ENCODE assay signal across 32 cellular contexts in genomic region chr5:142239394-142240159, GRCh38.
DNase-seq lines count a peak whose midpoint lies in the region; ATAC-seq and TF ChIP-seq lines count a peak whose summit lies in the region.
"Had no signal": no experiment of that assay in that cellular context is flagged by ENCODE, and none has a peak within 500 bp of the region (broad histone marks: within the 10 kb centered on the region; RNA-seq: fewer than 3 reads in every experiment).

No MANE protein-coding gene starts in this region.

- peak overlapping the region; percentile 9 for H3K4me3 Mint-ChIP-seq in type B pancreatic cell
- no peak overlapping the region for H3K4me3 Mint-ChIP-seq in mesothelial cell of epicardium
- H3K4me3 Mint-ChIP-seq: activated CD4-positive, alpha-beta memory T cell treated with anti-CD3 and anti-CD28 coated beads for 36 hours; activated naive CD4-positive, alpha-beta T cell treated with anti-CD3 and anti-CD28 coated beads, Interleukin-2, amount 50 U/mL, for 24 hours; activated T-helper 1 cell treated with anti-CD3 and anti-CD28 coated beads, Interleukin-12 subunit alpha, Interleukin-12 subunit beta, Interleukin-2, Interleukin-4 antibody, amounts not matched to agents 30 ng/mL and 10 ng/mL and 1 ng/mL, durations not matched to agents 14 hours and 24 hours and 36 hours; natural killer cell treated with Interleukin-12 subunit alpha and Interleukin-12 subunit beta and Interleukin-15 and Interleukin-18, amount 100 ng/mL, for 72 hours; stimulated activated naive CD8-positive, alpha-beta T cell treated with anti-CD3 and anti-CD28 coated beads, Interleukin-15, amount 100 ng/mL, for 72 hours; T-helper 1 cell treated with Interleukin-12 subunit alpha and Interleukin-12 subunit beta and Interleukin-4 antibody, amounts not matched to agents 30 μg/mL and 1 μg/mL, for 36 hours had no signal

- peaks cover 6% of the 10 kb centered on the region for H3K9me3 Mint-ChIP-seq in type B pancreatic cell
- H3K9me3 Mint-ChIP-seq in mesothelial cell of epicardium = peaks cover 12% of the 10 kb centered on the region
- H3K9me3 Mint-ChIP-seq: activated CD4-positive, alpha-beta memory T cell treated with anti-CD3 and anti-CD28 coated beads for 36 hours; activated naive CD4-positive, alpha-beta T cell treated with anti-CD3 and anti-CD28 coated beads, Interleukin-2, amount 50 U/mL, for 24 hours; activated T-helper 1 cell treated with anti-CD3 and anti-CD28 coated beads, Interleukin-12 subunit alpha, Interleukin-12 subunit beta, Interleukin-2, Interleukin-4 antibody, amounts not matched to agents 30 ng/mL and 10 ng/mL and 1 ng/mL, durations not matched to agents 14 hours and 24 hours and 36 hours; natural killer cell treated with Interleukin-12 subunit alpha and Interleukin-12 subunit beta and Interleukin-15 and Interleukin-18, amount 100 ng/mL, for 72 hours; stimulated activated naive CD8-positive, alpha-beta T cell treated with anti-CD3 and anti-CD28 coated beads, Interleukin-15, amount 100 ng/mL, for 72 hours; T-helper 1 cell treated with Interleukin-12 subunit alpha and Interleukin-12 subunit beta and Interleukin-4 antibody, amounts not matched to agents 30 μg/mL and 1 μg/mL, for 36 hours had no signal

- H3K4me1 Mint-ChIP-seq in type B pancreatic cell (ENCODE audit: unreplicated experiment) (peaks cover 16% of the 10 kb centered on the region), mesothelial cell of epicardium (peaks cover 14% of the 10 kb centered on the region)

- TF ChIP-seq CTCF in RWPE2 (IDR thresholded peaks at IDR 0.05; ENCODE audit: poor library complexity, severe bottlenecking) (no peak), type B pancreatic cell (conservative IDR thresholded peaks at IDR 0.05) (no peak), mesothelial cell of epicardium (IDR thresholded peaks at IDR 0.05; ENCODE audit: unreplicated experiment) (no peak)

- H3K27ac Mint-ChIP-seq in type B pancreatic cell = peak overlapping the region; percentile 77
- no peak overlapping the region for H3K27ac Mint-ChIP-seq in mesothelial cell of epicardium
- H3K27ac Mint-ChIP-seq: activated CD4-positive, alpha-beta memory T cell treated with anti-CD3 and anti-CD28 coated beads for 36 hours; activated naive CD4-positive, alpha-beta T cell treated with anti-CD3 and anti-CD28 coated beads, Interleukin-2, amount 50 U/mL, for 24 hours; activated T-helper 1 cell treated with anti-CD3 and anti-CD28 coated beads, Interleukin-12 subunit alpha, Interleukin-12 subunit beta, Interleukin-2, Interleukin-4 antibody, amounts not matched to agents 30 ng/mL and 10 ng/mL and 1 ng/mL, durations not matched to agents 14 hours and 24 hours and 36 hours; natural killer cell treated with Interleukin-12 subunit alpha and Interleukin-12 subunit beta and Interleukin-15 and Interleukin-18, amount 100 ng/mL, for 72 hours; stimulated activated naive CD8-positive, alpha-beta T cell treated with anti-CD3 and anti-CD28 coated beads, Interleukin-15, amount 100 ng/mL, for 72 hours; T-helper 1 cell treated with Interleukin-12 subunit alpha and Interleukin-12 subunit beta and Interleukin-4 antibody, amounts not matched to agents 30 μg/mL and 1 μg/mL, for 36 hours had no signal

- H3K4me1 ChIP-seq in RWPE2 (ENCODE audit: insufficient read depth, poor library complexity, severe bottlenecking) = peaks cover 13% of the 10 kb centered on the region
- H3K4me1 ChIP-seq: psoas muscle, vagina had no signal

- no peaks in the 10 kb centered on the region for H3K36me3 ChIP-seq in RWPE2 (ENCODE audit: low read depth)
- H3K36me3 ChIP-seq: thoracic aorta, vagina had no signal

- peak; percentile 42 for DNase-seq in SIG-M5 treated with dmso at 0.1 percent for 504 hours (lab: John Stamatoyannopoulos, UW; ENCODE audit: unreplicated experiment)
- DNase-seq in SIG-M5 (lab: John Stamatoyannopoulos, UW) = no peak
- DNase-seq in RWPE2 (ENCODE audit: low spot score) = no peak
- DNase-seq in islet precursor cell = peak; percentile 79
- DNase-seq in type B pancreatic cell (ENCODE audit: extremely low spot score, unreplicated experiment) = no peak
- no peak for DNase-seq in mesothelial cell of epicardium (ENCODE audit: low spot score in 2 of 2, unreplicated experiment in 2 of 2)
- DNase-seq: activated CD4-positive, alpha-beta memory T cell treated with anti-CD3 and anti-CD28 coated beads for 36 hours; activated CD4-positive, alpha-beta T cell treated with anti-CD3 and anti-CD28 coated beads for 1 hour; activated CD8-positive, alpha-beta memory T cell treated with anti-CD3 and anti-CD28 coated beads, Interleukin-2, amount 50 U/mL, for 4 hours; amniotic stem cell; GOT3; left ventricle myocardium superior; NCI-H1417; NCI-H2029; NCI-H2227 treated with DMSO at 0.1 percent for 48 hours; NCI-H774; occipital lobe; psoas muscle; RPMI8226; SK-N-SH; stimulated activated CD4-positive, alpha-beta T cell treated with anti-CD3 and anti-CD28 coated beads, Interleukin-2, amount 100 ng/mL, for 48 hours; stimulated activated naive CD8-positive, alpha-beta T cell treated with anti-CD3 and anti-CD28 coated beads, Interleukin-15, amount 100 ng/mL, for 72 hours had no signal

- H3K27me3 Mint-ChIP-seq in type B pancreatic cell (no peaks in the 10 kb centered on the region), mesothelial cell of epicardium (ENCODE audit: low read depth) (no peaks in the 10 kb centered on the region)
- H3K27me3 Mint-ChIP-seq: activated CD4-positive, alpha-beta memory T cell treated with anti-CD3 and anti-CD28 coated beads for 36 hours; activated naive CD4-positive, alpha-beta T cell treated with anti-CD3 and anti-CD28 coated beads, Interleukin-2, amount 50 U/mL, for 24 hours had no signal

- no peaks in the 10 kb centered on the region for H3K9me3 ChIP-seq in RWPE2 (ENCODE audit: severe bottlenecking)
- H3K9me3 ChIP-seq: psoas muscle, SK-N-SH, thoracic aorta, vagina had no signal

- H3K36me3 Mint-ChIP-seq in type B pancreatic cell (peaks cover 4% of the 10 kb centered on the region), mesothelial cell of epicardium (no peaks in the 10 kb centered on the region)
- H3K36me3 Mint-ChIP-seq: activated CD4-positive, alpha-beta memory T cell treated with anti-CD3 and anti-CD28 coated beads for 36 hours; natural killer cell treated with Interleukin-12 subunit alpha and Interleukin-12 subunit beta and Interleukin-15 and Interleukin-18, amount 100 ng/mL, for 72 hours had no signal

- H3K27ac ChIP-seq in RWPE2 (ENCODE audit: poor library complexity, severe bottlenecking) = peak overlapping the region; percentile 11
- H3K27ac ChIP-seq: HL-60, psoas muscle, thoracic aorta, vagina had no signal

- H3K4me3 ChIP-seq in RWPE2 (ENCODE audit: severe bottlenecking) = no peak overlapping the region
- H3K4me3 ChIP-seq: psoas muscle, thoracic aorta, vagina had no signal

- peak; percentile 77 for ATAC-seq in RWPE2 (ENCODE audit: low read depth)
- no peak for ATAC-seq in HG03342 (IDR thresholded peaks at IDR 0.05; ENCODE audit: unreplicated experiment)
- no peak for ATAC-seq in HG02981 (IDR thresholded peaks at IDR 0.05; ENCODE audit: unreplicated experiment)
- ATAC-seq: left ventricle myocardium superior; natural killer cell treated with Interleukin-12 subunit alpha and Interleukin-12 subunit beta and Interleukin-15 and Interleukin-18, amount 100 ng/mL, for 72 hours; psoas muscle; sciatic nerve; stimulated activated naive CD8-positive, alpha-beta T cell treated with anti-CD3 and anti-CD28 coated beads, Interleukin-15, amount 100 ng/mL, for 72 hours had no signal

- no peaks in the 10 kb centered on the region for H3K27me3 ChIP-seq in RWPE2 (ENCODE audit: insufficient read depth, poor library complexity, severe bottlenecking)
- H3K27me3 ChIP-seq: vagina had no signal

Comparison
In these comparisons a context has a peak if more than half of its experiments do, and no peak if none do; other contexts are left out.
1. DNase-seq: peak in SIG-M5 treated with dmso at 0.1 percent for 504 hours (single experiment) and islet precursor cell (single experiment); none in SIG-M5 (single experiment), RWPE2 (single experiment), type B pancreatic cell (single experiment) and mesothelial cell of epicardium (0 of 2).